In the genomic region with DNA sequence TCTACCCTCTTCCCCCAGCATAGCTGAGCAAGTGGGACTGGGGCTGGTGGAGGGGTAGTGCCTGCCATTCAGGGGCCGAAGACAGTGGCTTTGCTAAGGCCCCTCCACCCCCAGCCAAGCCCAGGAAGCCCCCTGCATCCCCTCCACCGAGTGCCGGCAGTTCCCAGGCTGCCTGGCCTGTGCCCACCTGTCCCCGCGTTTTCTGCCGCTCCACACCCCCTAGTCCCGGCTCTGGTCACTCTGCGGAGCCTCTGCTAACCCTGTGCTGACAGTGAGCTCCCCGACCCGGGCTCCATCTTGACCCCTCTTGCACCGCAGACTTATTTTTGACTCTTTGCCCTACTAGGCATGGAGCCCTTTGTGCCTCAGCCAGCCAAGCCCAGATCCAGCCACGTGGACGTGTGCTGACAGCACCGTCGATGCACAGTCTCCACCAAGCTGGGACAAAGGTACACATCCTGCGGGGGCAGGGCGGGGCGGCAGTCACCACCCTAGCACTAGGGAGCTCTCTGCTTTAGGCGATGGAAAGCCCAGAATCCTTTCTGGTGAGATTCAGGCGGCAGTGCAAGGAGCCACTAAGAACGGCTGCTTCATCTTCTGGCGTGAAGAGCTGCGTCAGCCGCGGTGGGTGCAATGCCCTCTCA, we compare ENCODE assay signal across 8 cellular contexts.
DNase-seq lines count a peak whose midpoint lies in the region; ATAC-seq and TF ChIP-seq lines count a peak whose summit lies in the region.

No MANE protein-coding gene starts in this region.

- H2AFZ ChIP-seq in HCT116 (ENCODE audit: low read depth, low read length, poor library complexity, severe bottlenecking) = no peak overlapping the region

- peak overlapping the region; percentile 52 for H3K4me3 Mint-ChIP-seq in activated naive CD4-positive, alpha-beta T cell treated with anti-CD3 and anti-CD28 coated beads, Interleukin-2, amount 50 U/mL, for 24 hours

- no peaks in the 10 kb centered on the region for H3K79me2 ChIP-seq in HCT116 (ENCODE audit: insufficient read depth, low read length)

- no peak for DNase-seq in HCT116 (ENCODE audit: low read depth, low spot score)
- peak; percentile 56 to 60 for DNase-seq in gastrocnemius medialis
- no peak for DNase-seq in NK-92 treated with Interleukin-12 subunit alpha and Interleukin-12 subunit beta, amount 100 ng/mL, for 24 hours (lab: John Stamatoyannopoulos, UW)
- no peak for DNase-seq in DMS153 (lab: John Stamatoyannopoulos, UW)

- H3K9me3 ChIP-seq in HCT116 (ENCODE audit: control insufficient read depth in 1 of 2, insufficient read depth in 1 of 2, low read depth in 1 of 2, low read length in 2 of 2) (no peaks in the 10 kb centered on the region), iPS-18a (ENCODE audit: control insufficient read depth, low read depth, low read length) (peaks cover 5% of the 10 kb centered on the region), gastrocnemius medialis (no peaks in the 10 kb centered on the region)

- H3K27me3 ChIP-seq in HCT116 (ENCODE audit: insufficient read depth, low read length) (no peaks in the 10 kb centered on the region), iPS-18a (ENCODE audit: control insufficient read depth, insufficient read depth, low read length) (no peaks in the 10 kb centered on the region), gastrocnemius medialis (no peaks in the 10 kb centered on the region)

- H3K36me3 ChIP-seq in HCT116 (ENCODE audit: control insufficient read depth in 1 of 2, insufficient read depth in 2 of 2, low read length in 2 of 2) = no peaks in the 10 kb centered on the region
- H3K36me3 ChIP-seq in iPS-18a (ENCODE audit: control insufficient read depth, low read depth, low read length) = no peaks in the 10 kb centered on the region
- H3K36me3 ChIP-seq in gastrocnemius medialis = no peaks in the 10 kb centered on the region

- no peak for TF ChIP-seq CTCF in HCT116 (IDR thresholded peaks at IDR 0.05 in 2 of 3, conservative IDR thresholded peaks at IDR 0.05 in 1 of 3; ENCODE audit: borderline replicate concordance in 1 of 3, insufficient read depth in 1 of 3, low read depth in 2 of 3, low read length in 2 of 3)
- no peak for TF ChIP-seq CTCF in gastrocnemius medialis (IDR thresholded peaks at IDR 0.05 in 4 of 5, conservative IDR thresholded peaks at IDR 0.05 in 1 of 5)

- H3K9me2 ChIP-seq in HCT116 (ENCODE audit: insufficient read depth) = no peaks in the 10 kb centered on the region

- H3K9ac ChIP-seq in HCT116 (ENCODE audit: low read length) (peak overlapping the region; percentile 47), iPS-18a (ENCODE audit: low read length) (no peak overlapping the region)

- H3K4me2 ChIP-seq in HCT116 (ENCODE audit: low read length) = peak overlapping the region; percentile 83

- no peaks in the 10 kb centered on the region for H3K36me3 Mint-ChIP-seq in activated naive CD4-positive, alpha-beta T cell treated with anti-CD3 and anti-CD28 coated beads, Interleukin-2, amount 50 U/mL, for 24 hours

- no peaks in the 10 kb centered on the region for H3K9me3 Mint-ChIP-seq in activated naive CD4-positive, alpha-beta T cell treated with anti-CD3 and anti-CD28 coated beads, Interleukin-2, amount 50 U/mL, for 24 hours

- ATAC-seq in HCT116 (no peak), gastrocnemius medialis (peak; percentile 27 to 40), GM21526 (IDR thresholded peaks at IDR 0.05; ENCODE audit: low FRiP score, unreplicated experiment) (no peak), HG03565 (IDR thresholded peaks at IDR 0.05; ENCODE audit: unreplicated experiment) (no peak)

- H3K27me3 Mint-ChIP-seq in activated naive CD4-positive, alpha-beta T cell treated with anti-CD3 and anti-CD28 coated beads, Interleukin-2, amount 50 U/mL, for 24 hours = no peaks in the 10 kb centered on the region

- intact Hi-C loops in HCT116 (cut with micrococcal nuclease) = loop anchor here (5.0 kb wide), 2 partner anchors 210 to 495 kb away; no protein-coding TSS in a partner anchor
- intact Hi-C loops in gastrocnemius medialis (cut with DNase I; ENCODE audit: low total_unique reads) = loop anchor here (2.0 to 5.0 kb wide), 4 partner anchors 54 to 1150 kb away; partner anchors contain the start of genes PDHA1 and SCML1

- no peaks in the 10 kb centered on the region for H4K20me1 ChIP-seq in HCT116 (ENCODE audit: insufficient read depth)

- CTCF ChIA-PET in HCT116 (lab: Charles Lee) = interaction anchor here (1.3 to 2.4 kb wide), 2 partner anchors 200 to 477 kb away, joined by 3 to 15 read pairs; no protein-coding TSS in a partner anchor

- H3K4me3 ChIP-seq in HCT116 (replicated peaks in 1 of 2; ENCODE audit: low read depth in 1 of 2, low read length in 2 of 2) = no peak overlapping the region
- H3K4me3 ChIP-seq in iPS-18a (ENCODE audit: low read length) = peak overlapping the region; percentile 32
- H3K4me3 ChIP-seq in gastrocnemius medialis = peak overlapping the region; percentile 45 to 49 (median 48)

- in situ Hi-C loops in gastrocnemius medialis (cut with MboI; ENCODE audit: low sequenced_read_pairs in 4 of 4) = loop anchor here in 3 of 4 donors (25.0 kb wide), 2 partner anchors 200 to 450 kb away; partner anchors contain the start of gene PDHA1 (in 1 of the 3)

- peaks cover 12 to 21% of the 10 kb centered on the region in 2 experiments for H3K4me1 ChIP-seq in HCT116 (ENCODE audit: control insufficient read depth in 1 of 2, insufficient read depth in 2 of 2, low read length in 2 of 2)
- H3K4me1 ChIP-seq in iPS-18a (ENCODE audit: control insufficient read depth, low read depth, low read length) = no peaks in the 10 kb centered on the region
- peaks cover 12 to 20% of the 10 kb centered on the region in 2 donors for H3K4me1 ChIP-seq in gastrocnemius medialis

- no peak for TF ChIP-seq POLR2A in HCT116 (IDR thresholded peaks at IDR 0.05; ENCODE audit: borderline replicate concordance, extremely low read depth, insufficient read depth, insufficient read length)
- peak in 1 of 2 donors; percentile 35 for TF ChIP-seq POLR2A in gastrocnemius medialis (IDR thresholded peaks at IDR 0.05)

- POLR2A ChIA-PET in HCT116 (lab: Charles Lee) = interaction anchor here (1.4 kb wide), 1 partner anchor 477 kb away, joined by 4 read pairs; no protein-coding TSS in a partner anchor

- H3K27ac ChIP-seq in HCT116 (ENCODE audit: low read depth, low read length) (peak overlapping the region; percentile 60), iPS-18a (ENCODE audit: low read length) (no peak overlapping the region), gastrocnemius medialis (peak overlapping the region; percentile 84 to 90 (median 86))

- BruUV-seq in HCT116 (replicated peaks; lab: Mats Ljungman, UMichigan) = no TSS peak

- RAD21 ChIA-PET in HCT116 (lab: Charles Lee; ENCODE audit: low non-redundant PET in 1 of 2, low total read pairs in 2 of 2, uncharacterized antibody in 2 of 2, unreplicated experiment in 2 of 2) = interaction anchor here in 1 of 2 experiments (0.5 kb wide), 1 partner anchor 447 kb away, joined by 3 read pairs; no protein-coding TSS in a partner anchor

- H3K4me1 Mint-ChIP-seq in activated naive CD4-positive, alpha-beta T cell treated with anti-CD3 and anti-CD28 coated beads, Interleukin-2, amount 50 U/mL, for 24 hours = peaks cover 32% of the 10 kb centered on the region

- peak overlapping the region; percentile 86 for H3K27ac Mint-ChIP-seq in activated naive CD4-positive, alpha-beta T cell treated with anti-CD3 and anti-CD28 coated beads, Interleukin-2, amount 50 U/mL, for 24 hours

- no peak for TF ChIP-seq RAD21 in HCT116 (IDR thresholded peaks at IDR 0.05; ENCODE audit: low read depth)

TF ChIP-seq in HCT116, 20 proteins besides CTCF, POLR2A, EP300 and RAD21 (continues in another document):
- TF ChIP-seq, protein P1, sequence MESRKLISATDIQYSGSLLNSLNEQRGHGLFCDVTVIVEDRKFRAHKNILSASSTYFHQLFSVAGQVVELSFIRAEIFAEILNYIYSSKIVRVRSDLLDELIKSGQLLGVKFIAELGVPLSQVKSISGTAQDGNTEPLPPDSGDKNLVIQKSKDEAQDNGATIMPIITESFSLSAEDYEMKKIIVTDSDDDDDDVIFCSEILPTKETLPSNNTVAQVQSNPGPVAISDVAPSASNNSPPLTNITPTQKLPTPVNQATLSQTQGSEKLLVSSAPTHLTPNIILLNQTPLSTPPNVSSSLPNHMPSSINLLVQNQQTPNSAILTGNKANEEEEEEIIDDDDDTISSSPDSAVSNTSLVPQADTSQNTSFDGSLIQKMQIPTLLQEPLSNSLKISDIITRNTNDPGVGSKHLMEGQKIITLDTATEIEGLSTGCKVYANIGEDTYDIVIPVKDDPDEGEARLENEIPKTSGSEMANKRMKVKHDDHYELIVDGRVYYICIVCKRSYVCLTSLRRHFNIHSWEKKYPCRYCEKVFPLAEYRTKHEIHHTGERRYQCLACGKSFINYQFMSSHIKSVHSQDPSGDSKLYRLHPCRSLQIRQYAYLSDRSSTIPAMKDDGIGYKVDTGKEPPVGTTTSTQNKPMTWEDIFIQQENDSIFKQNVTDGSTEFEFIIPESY (IDR thresholded peaks at IDR 0.05; ENCODE audit: extremely low read depth, insufficient replicate concordance, low read length) = no peak
- TF ChIP-seq ATF3 (IDR thresholded peaks at IDR 0.05) = no peak
- TF ChIP-seq ZNF274 (IDR thresholded peaks at IDR 0.05; ENCODE audit: low read depth, low read length) = no peak

Comparison
In these comparisons a context has a peak if more than half of its experiments do, and no peak if none do; other contexts are left out.
1. ATAC-seq: peak in gastrocnemius medialis (2 of 2); none in HCT116 (single experiment), GM21526 (single experiment) and HG03565 (single experiment).
2. DNase-seq: peak in gastrocnemius medialis (2 of 2); none in HCT116 (single experiment), NK-92 treated with Interleukin-12 subunit alpha and Interleukin-12 subunit beta, amount 100 ng/mL, for 24 hours (single experiment) and DMS153 (single experiment).
3. H3K4me3 ChIP-seq: peak in iPS-18a (single experiment) and gastrocnemius medialis (4 of 4); none in HCT116 (0 of 2).